ENCODE assay signal across 9 cellular contexts in the genomic region with DNA sequence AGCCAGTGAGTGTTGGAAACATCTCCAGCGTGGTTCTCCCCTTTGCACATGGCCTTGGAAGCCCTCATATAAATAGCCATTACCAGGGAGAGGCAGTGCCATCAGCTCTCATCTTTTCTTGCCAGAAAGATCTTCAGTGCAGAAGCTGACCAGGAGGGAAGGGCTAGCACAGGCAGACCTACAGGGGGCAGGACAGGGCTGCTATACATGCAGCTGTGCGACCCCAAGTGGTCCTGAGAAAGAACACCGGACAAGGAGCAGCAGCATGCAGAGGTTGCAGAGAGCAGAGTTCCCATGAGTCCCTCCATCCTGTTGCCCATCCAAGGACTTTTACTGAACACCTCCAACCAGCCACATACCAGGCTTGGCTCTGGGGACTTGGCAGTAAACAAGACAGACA. TPM values are rescaled to one million over a fixed set of nuclear protein-coding genes. Genes with fewer than 3 reads are reported as not detected.
DNase-seq lines count a peak whose midpoint lies in the region; ATAC-seq and TF ChIP-seq lines count a peak whose summit lies in the region.
"Had no signal": no experiment of that assay in that cellular context is flagged by ENCODE, and none has a peak within 500 bp of the region (broad histone marks: within the 10 kb centered on the region; RNA-seq: fewer than 3 reads in every experiment).

No MANE protein-coding gene starts in this region.

- no peak overlapping the region for H3K4me3 ChIP-seq in DND-41 (ENCODE audit: low read depth in 1 of 2, low read length in 2 of 2)
- no peak overlapping the region for H3K4me3 ChIP-seq in RWPE2 (ENCODE audit: severe bottlenecking)

- H3K4me2 ChIP-seq in DND-41 (ENCODE audit: insufficient read depth, low read length) = no peak overlapping the region

- H3K9me3 ChIP-seq in DND-41 (ENCODE audit: insufficient read depth, low read length, severe bottlenecking) (no peaks in the 10 kb centered on the region), RWPE2 (ENCODE audit: severe bottlenecking) (no peaks in the 10 kb centered on the region)

- DNase-seq in DND-41 (no peak), HCEC 1CT (peak; percentile 14), RWPE2 (ENCODE audit: low spot score) (peak; percentile 13), iPS-NIHi11 (ENCODE audit: low spot score) (peak; percentile 86), mesenteric fat pad (ENCODE audit: low spot score) (no peak), glomerular visceral epithelial cell (ENCODE audit: extremely low spot score) (no peak), DMS153 (lab: John Stamatoyannopoulos, UW) (no peak)
- DNase-seq: stimulated activated CD4-positive, alpha-beta T cell treated with anti-CD3 and anti-CD28 coated beads, Interleukin-15, amount 100 ng/mL, for 24 hours had no signal

- peaks cover 8% of the 10 kb centered on the region for H3K27me3 ChIP-seq in DND-41 (ENCODE audit: insufficient read depth, low read length, poor library complexity)
- no peaks in the 10 kb centered on the region for H3K27me3 ChIP-seq in RWPE2 (ENCODE audit: insufficient read depth, poor library complexity, severe bottlenecking)

- H3K9ac ChIP-seq in DND-41 (ENCODE audit: low read depth, low read length) = no peak overlapping the region

- H4K20me1 ChIP-seq in DND-41 (ENCODE audit: insufficient read depth, low read length) = no peaks in the 10 kb centered on the region; the same call in 1 of the 2 replicates

- H3K4me1 ChIP-seq in DND-41 (ENCODE audit: insufficient read depth, low read length) = no peaks in the 10 kb centered on the region
- H3K4me1 ChIP-seq in RWPE2 (ENCODE audit: insufficient read depth, poor library complexity, severe bottlenecking) = peaks cover 20% of the 10 kb centered on the region

- no peaks in the 10 kb centered on the region for H3K36me3 ChIP-seq in DND-41 (ENCODE audit: insufficient read depth, low read length)
- H3K36me3 ChIP-seq in RWPE2 (ENCODE audit: low read depth) = no peaks in the 10 kb centered on the region

- H3K79me2 ChIP-seq in DND-41 (ENCODE audit: insufficient read depth, low read length) = no peaks in the 10 kb centered on the region

- TF ChIP-seq CTCF in DND-41 (IDR thresholded peaks at IDR 0.05; ENCODE audit: borderline replicate concordance, extremely low read depth, low read length, poor library complexity, severe bottlenecking) = peak; percentile 12
- peak; percentile 18 for TF ChIP-seq CTCF in RWPE2 (IDR thresholded peaks at IDR 0.05; ENCODE audit: poor library complexity, severe bottlenecking)

- ATAC-seq in DND-41 (ENCODE audit: insufficient read depth, low read depth) (no peak), RWPE2 (ENCODE audit: low read depth) (no peak), GM18502 (IDR thresholded peaks at IDR 0.05; ENCODE audit: poor library complexity, unreplicated experiment) (no peak)

- no peak overlapping the region for H2AFZ ChIP-seq in DND-41 (ENCODE audit: low read depth, low read length)

- H3K27ac ChIP-seq in DND-41 (ENCODE audit: low read length) = no peak overlapping the region
- no peak overlapping the region for H3K27ac ChIP-seq in RWPE2 (ENCODE audit: poor library complexity, severe bottlenecking)

RNA-seq across cellular contexts. Expression of gene GRID1, which starts 17.1 kb away (rescaled TPM):
- total RNA-seq in mesenteric fat pad = 2.1 TPM

Comparison
In these comparisons a context has a peak if more than half of its experiments do, and no peak if none do; other contexts are left out.
1. DNase-seq: peak in HCEC 1CT (single experiment), RWPE2 (single experiment) and iPS-NIHi11 (single experiment); none in DND-41 (single experiment), mesenteric fat pad (single experiment), glomerular visceral epithelial cell (single experiment) and DMS153 (single experiment).